25 cellular contexts compared by ENCODE assay signal in the genomic region with DNA sequence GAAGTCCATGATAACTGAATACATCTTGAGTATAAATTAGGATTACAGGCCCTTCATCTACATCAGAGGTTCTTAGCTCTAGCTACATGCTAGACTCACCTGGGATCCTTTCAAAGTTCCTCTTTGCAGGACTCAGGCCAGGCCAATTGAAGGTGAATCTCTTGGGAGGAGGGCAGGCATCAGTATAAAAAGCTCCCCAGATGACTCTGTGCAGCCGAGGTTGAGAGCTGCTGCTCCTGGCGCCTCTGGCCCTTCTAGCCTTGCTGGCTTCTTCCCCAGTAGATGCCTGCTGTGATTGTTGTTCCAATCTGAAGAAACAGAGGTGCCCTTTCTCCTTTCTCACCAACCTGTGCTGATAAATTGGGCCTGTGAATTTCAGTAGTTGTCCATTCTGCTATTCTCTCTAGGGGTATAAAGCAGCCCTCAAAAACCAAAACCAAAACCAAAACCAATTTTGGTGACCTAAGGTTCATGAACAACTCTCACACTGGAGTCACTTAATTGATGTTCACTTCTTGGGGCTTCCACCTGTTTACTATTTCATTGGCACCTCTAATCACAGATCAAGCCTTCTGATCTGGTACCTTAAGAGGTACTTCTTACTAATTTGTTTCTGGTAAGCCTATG.
A peak's percentile ranks its signal among the peaks of the same experiment; 100 is the strongest.
DNase-seq lines count a peak whose midpoint lies in the region; ATAC-seq, FAIRE-seq and TF ChIP-seq lines count a peak whose summit lies in the region.
"Had no signal": no experiment of that assay in that cellular context is flagged by ENCODE, and none has a peak within 500 bp of the region (broad histone marks: within the 10 kb centered on the region; RNA-seq: fewer than 3 reads in every experiment).

No MANE protein-coding gene starts in this region.

- H3K4me2 ChIP-seq in MM.1S (ENCODE audit: low read depth, low read length) = peak overlapping the region; percentile 62

- H3F3A ChIP-seq in MM.1S (ENCODE audit: insufficient read depth, low read length) = 0 out of 2 replicates have a peak, but pooled peaks cover 3% of the 10 kb centered on the region

- 92 to 100% methylated on average over 2 of the region's 2 CpGs for WGBS in tibial nerve, 2 donors

- no peaks in the 10 kb centered on the region for H3K36me3 Mint-ChIP-seq in endothelial cell (ENCODE audit: low read depth, unreplicated experiment)

- H3K4me3 ChIP-seq in MM.1S (ENCODE audit: low read length) (peak overlapping the region; percentile 21; the same call in 1 of the 2 replicates), tibial nerve (no peak overlapping the region)
- H3K4me3 ChIP-seq: breast epithelium, lower lobe of right lung, Peyer's patch, skin epidermis, thoracic aorta had no signal

- H3K4me3 Mint-ChIP-seq in endothelial cell (ENCODE audit: unreplicated experiment) = no peak overlapping the region
- H3K4me3 Mint-ChIP-seq: activated naive CD8-positive, alpha-beta T cell treated with anti-CD3 and anti-CD28 coated beads for 36 hours; activated T-cell treated with anti-CD3 and anti-CD28 coated beads, Interleukin-2, amount 50 U/mL, for 72 hours; naive thymus-derived CD4-positive, alpha-beta T cell had no signal

- H3K27ac ChIP-seq in MM.1S (ENCODE audit: low read length) (peak overlapping the region; percentile 48; the same call in 1 of the 2 replicates), tibial nerve (no peak overlapping the region), RWPE1 (no peak overlapping the region)
- H3K27ac ChIP-seq: breast epithelium, lower lobe of right lung, Peyer's patch, skin epidermis, thoracic aorta had no signal

- peaks cover 4% of the 10 kb centered on the region for H3K27me3 Mint-ChIP-seq in endothelial cell (ENCODE audit: unreplicated experiment)
- H3K27me3 Mint-ChIP-seq: activated naive CD8-positive, alpha-beta T cell treated with anti-CD3 and anti-CD28 coated beads for 36 hours; progenitor cell of endocrine pancreas had no signal

- H3K9ac ChIP-seq in MM.1S (ENCODE audit: low read length) = no peak overlapping the region

- TF ChIP-seq EP300 in tibial nerve (IDR thresholded peaks at IDR 0.05) = no peak

- no peak for TF ChIP-seq POLR2A in tibial nerve (IDR thresholded peaks at IDR 0.05)

- no peak for DNase-seq in GM18507 (ENCODE audit: extremely low spot score, insufficient read length, low read depth)
- DNase-seq in MM.1S = peak; percentile 61
- no peak for DNase-seq in endothelial cell (ENCODE audit: low spot score)
- no peak for DNase-seq in H4 (ENCODE audit: low spot score)
- DNase-seq in tibial nerve (ENCODE audit: low spot score in 2 of 2) = no peak
- DNase-seq in RWPE1 (ENCODE audit: low spot score) = no peak
- DNase-seq: activated CD4-positive, alpha-beta T cell treated with anti-CD3 and anti-CD28 coated beads, Interleukin-2, amount 50 U/mL, for 4 hours; activated naive CD8-positive, alpha-beta T cell treated with anti-CD3 and anti-CD28 coated beads for 36 hours; activated T-cell treated with anti-CD3 and anti-CD28 coated beads, Interleukin-2, amount 50 U/mL, for 72 hours; COR-L47; dermis blood vessel endothelial cell; EL; lower lobe of right lung; MV-4-11; naive thymus-derived CD4-positive, alpha-beta T cell; NCI-H2081 treated with DMSO at 0.1 percent for 48 hours; NCI-H748 treated with DMSO at 0.1 percent for 48 hours; Peyer's patch; SW 1271 had no signal

- TF ChIP-seq CTCF in MM.1S (IDR thresholded peaks at IDR 0.05; ENCODE audit: low read length) = no peak
- no peak for TF ChIP-seq CTCF in endothelial cell (IDR thresholded peaks at IDR 0.05; ENCODE audit: unreplicated experiment)
- TF ChIP-seq CTCF in tibial nerve (IDR thresholded peaks at IDR 0.05) = no peak
- TF ChIP-seq CTCF in RWPE1 (conservative IDR thresholded peaks at IDR 0.05; ENCODE audit: low read depth) = no peak

- ATAC-seq in GM19455 (IDR thresholded peaks at IDR 0.05; ENCODE audit: unreplicated experiment) (peak; percentile 63), HG02870 (IDR thresholded peaks at IDR 0.05; ENCODE audit: unreplicated experiment) (peak; percentile 50)
- ATAC-seq: activated T-cell treated with anti-CD3 and anti-CD28 coated beads, Interleukin-2, amount 50 U/mL, for 72 hours; lower lobe of right lung; naive thymus-derived CD4-positive, alpha-beta T cell had no signal

- no peaks in the 10 kb centered on the region for H3K9me2 ChIP-seq in MM.1S (replicated peaks; ENCODE audit: insufficient read depth, low read length)

- no peaks in the 10 kb centered on the region for H3K79me2 ChIP-seq in MM.1S (ENCODE audit: low read length)

- peak; percentile 71 for FAIRE-seq in GM18507 (lab: Jason Lieb, UNC)

- H3K9me3 Mint-ChIP-seq in endothelial cell (ENCODE audit: unreplicated experiment) = no peaks in the 10 kb centered on the region
- H3K9me3 Mint-ChIP-seq: activated naive CD8-positive, alpha-beta T cell treated with anti-CD3 and anti-CD28 coated beads for 36 hours; activated T-cell treated with anti-CD3 and anti-CD28 coated beads, Interleukin-2, amount 50 U/mL, for 72 hours had no signal

- H3K27me3 ChIP-seq in MM.1S (replicated peaks; ENCODE audit: insufficient read depth, low read length) (no peaks in the 10 kb centered on the region), tibial nerve (peaks cover 0 to 4% of the 10 kb centered on the region in 2 donors)
- H3K27me3 ChIP-seq: Peyer's patch had no signal

- H3K4me1 Mint-ChIP-seq in endothelial cell (ENCODE audit: unreplicated experiment) = peaks cover 5% of the 10 kb centered on the region
- H3K4me1 Mint-ChIP-seq: activated naive CD8-positive, alpha-beta T cell treated with anti-CD3 and anti-CD28 coated beads for 36 hours had no signal

- H4K20me1 ChIP-seq in MM.1S (ENCODE audit: insufficient read depth, low read length) = no peaks in the 10 kb centered on the region

- H3K36me3 ChIP-seq in MM.1S (replicated peaks; ENCODE audit: insufficient read depth, low read length) (no peaks in the 10 kb centered on the region), tibial nerve (no peaks in the 10 kb centered on the region)
- H3K36me3 ChIP-seq: breast epithelium, lower lobe of right lung, Peyer's patch, thoracic aorta had no signal

- POLR2A ChIA-PET in RWPE1 (lab: Yijun Ruan, JAX; ENCODE audit: low non-redundant PET) = no interaction called here

- H2AFZ ChIP-seq in MM.1S (ENCODE audit: low read length) = peak overlapping the region; percentile 26

- H3K9me3 ChIP-seq in MM.1S (replicated peaks; ENCODE audit: insufficient read depth, low read length) (no peaks in the 10 kb centered on the region), tibial nerve (no peaks in the 10 kb centered on the region)
- H3K9me3 ChIP-seq: breast epithelium, lower lobe of right lung, Peyer's patch, thoracic aorta had no signal

- CTCF ChIA-PET in RWPE1 (lab: Yijun Ruan, JAX) = no interaction called here

- H3K4me1 ChIP-seq in MM.1S (ENCODE audit: low read length) (peaks cover 7% of the 10 kb centered on the region; the same call in 1 of the 2 replicates), tibial nerve (no peaks in the 10 kb centered on the region)
- H3K4me1 ChIP-seq: breast epithelium, lower lobe of right lung, Peyer's patch had no signal

- no peak overlapping the region for H3K27ac Mint-ChIP-seq in endothelial cell (ENCODE audit: unreplicated experiment)
- H3K27ac Mint-ChIP-seq: activated naive CD8-positive, alpha-beta T cell treated with anti-CD3 and anti-CD28 coated beads for 36 hours; activated T-cell treated with anti-CD3 and anti-CD28 coated beads, Interleukin-2, amount 50 U/mL, for 72 hours; naive thymus-derived CD4-positive, alpha-beta T cell; progenitor cell of endocrine pancreas had no signal
